In the genomic region with DNA sequence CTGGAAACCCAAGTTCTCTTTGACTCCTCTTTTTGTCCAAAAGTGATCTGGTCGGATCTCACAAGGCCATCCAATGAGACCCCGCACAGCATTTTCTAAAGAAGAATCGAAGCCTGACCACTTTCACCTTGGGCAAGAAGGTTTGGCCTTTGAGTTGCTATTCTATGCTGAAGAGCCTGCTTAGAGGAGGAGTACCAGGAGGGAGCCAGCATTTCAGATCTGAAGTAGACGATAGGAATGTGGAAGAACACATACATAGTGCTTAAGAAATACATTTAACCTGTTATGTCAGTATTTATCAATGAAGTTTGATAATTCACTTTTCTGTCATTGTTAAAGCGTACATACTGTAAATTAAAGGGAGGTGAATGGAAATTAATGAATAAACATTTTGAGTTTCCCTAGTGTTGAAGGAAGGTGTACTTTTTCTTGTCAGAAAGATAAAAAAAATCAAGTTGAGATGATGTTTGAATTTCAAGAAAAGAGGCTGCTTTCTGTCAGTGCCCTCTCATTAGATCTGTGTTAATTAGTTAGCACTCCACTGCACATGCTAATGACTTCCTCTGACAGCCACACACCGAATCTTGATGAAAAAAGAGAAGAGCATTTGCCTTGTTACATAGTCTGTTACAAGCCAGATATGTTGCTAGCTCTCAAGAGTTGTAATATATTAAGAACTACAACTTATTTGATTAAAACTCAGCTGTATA, we compare ENCODE assay signal across 36 cellular contexts. TPM values are rescaled to one million over a fixed set of nuclear protein-coding genes. Genes with fewer than 3 reads are reported as not detected.
"Had no signal": no experiment of that assay in that cellular context is flagged by ENCODE, and none has a peak within 500 bp of the region (broad histone marks: within the 10 kb centered on the region; RNA-seq: fewer than 3 reads in every experiment).

No MANE protein-coding gene starts in this region.

- H3K4me1 ChIP-seq: ascending aorta, gastroesophageal sphincter, right atrium auricular region, upper lobe of left lung, vagina had no signal

- H3K4me3 ChIP-seq: ascending aorta, cardiac muscle cell, coronary artery, dorsolateral prefrontal cortex, gastroesophageal sphincter, right atrium auricular region, smooth muscle cell, upper lobe of left lung, vagina had no signal

- H3K9me3 Mint-ChIP-seq: activated naive CD4-positive, alpha-beta T cell treated with anti-CD3 and anti-CD28 coated beads, Interleukin-2, amount 10 ng/mL, durations not matched to agents 7 days and 5 days; activated naive CD8-positive, alpha-beta T cell treated with anti-CD3 and anti-CD28 coated beads, Interleukin-2, amount 10 ng/mL, durations not matched to agents 7 days and 5 days; activated T-helper 1 cell treated with anti-CD3 and anti-CD28 coated beads, Interleukin-12 subunit alpha, Interleukin-12 subunit beta, Interleukin-2, Interleukin-4 antibody, amounts not matched to agents 30 ng/mL and 10 ng/mL and 1 ng/mL, durations not matched to agents 14 hours and 24 hours and 36 hours; effector memory CD8-positive, alpha-beta T cell; neural crest cell; stimulated activated memory B cell treated with anti-CD40 and anti-IgM and Interleukin-4, amounts not matched to agents 10 μg/mL and 1 μg/mL and 100 μg/mL, for 72 hours; stimulated activated naive CD8-positive, alpha-beta T cell treated with anti-CD3 and anti-CD28 coated beads, Interleukin-15, amount 100 ng/mL, for 72 hours; T-helper 2 cell treated with Interferon-gamma antibody and Interleukin-4, amounts not matched to agents 5 μg/mL and 100 μg/mL, for 36 hours had no signal

- H3K4me1 Mint-ChIP-seq: activated naive CD4-positive, alpha-beta T cell treated with anti-CD3 and anti-CD28 coated beads, Interleukin-2, amount 10 ng/mL, durations not matched to agents 7 days and 5 days; activated naive CD8-positive, alpha-beta T cell treated with anti-CD3 and anti-CD28 coated beads, Interleukin-2, amount 10 ng/mL, durations not matched to agents 7 days and 5 days; naive thymus-derived CD4-positive, alpha-beta T cell; neural crest cell; stimulated activated memory B cell treated with anti-CD40 and anti-IgM and Interleukin-4, amounts not matched to agents 10 μg/mL and 1 μg/mL and 100 μg/mL, for 72 hours; stimulated activated naive CD8-positive, alpha-beta T cell treated with anti-CD3 and anti-CD28 coated beads, Interleukin-15, amount 100 ng/mL, for 72 hours had no signal

- H3K27me3 ChIP-seq: ascending aorta, cardiac muscle cell, dorsolateral prefrontal cortex, gastroesophageal sphincter, right atrium auricular region, upper lobe of left lung, vagina had no signal

- DNase-seq: activated CD4-positive, alpha-beta T cell treated with anti-CD3 and anti-CD28 coated beads for 4 hours; activated CD4-positive, alpha-beta T cell treated with anti-CD3 and anti-CD28 coated beads, Interleukin-2, amount 50 U/mL, for 4 hours; activated CD8-positive, alpha-beta memory T cell treated with anti-CD3 and anti-CD28 coated beads for 24 hours; activated gamma-delta T cell; activated naive CD4-positive, alpha-beta T cell treated with anti-CD3 and anti-CD28 coated beads, Interleukin-2, amount 10 ng/mL, durations not matched to agents 7 days and 5 days; activated naive CD8-positive, alpha-beta T cell treated with anti-CD3 and anti-CD28 coated beads, Interleukin-2, amount 10 ng/mL, durations not matched to agents 7 days and 5 days; dorsolateral prefrontal cortex; effector memory CD8-positive, alpha-beta T cell; erythroblast; head of caudate nucleus; hippocampal formation; left cardiac atrium; mammary epithelial cell; midbrain; naive thymus-derived CD4-positive, alpha-beta T cell; occipital lobe; stimulated activated CD4-positive, alpha-beta T cell treated with anti-CD3 and anti-CD28 coated beads, Interleukin-1b, Interleukin-23, amount 100 ng/mL, for 48 hours; stimulated activated CD4-positive, alpha-beta T cell treated with anti-CD3 and anti-CD28 coated beads, Interleukin-4, amount 100 ng/mL, for 4 hours; stimulated activated CD8-positive, alpha-beta memory T cell treated with anti-CD3 and anti-CD28 coated beads, Interleukin-4, amount 100 ng/mL, for 48 hours; stimulated activated naive CD8-positive, alpha-beta T cell treated with anti-CD3 and anti-CD28 coated beads, Interleukin-15, amount 100 ng/mL, for 72 hours; substantia nigra; upper lobe of left lung had no signal

- H3K27ac Mint-ChIP-seq: activated naive CD4-positive, alpha-beta T cell treated with anti-CD3 and anti-CD28 coated beads, Interleukin-2, amount 10 ng/mL, durations not matched to agents 7 days and 5 days; activated naive CD8-positive, alpha-beta T cell treated with anti-CD3 and anti-CD28 coated beads, Interleukin-2, amount 10 ng/mL, durations not matched to agents 7 days and 5 days; activated T-helper 1 cell treated with anti-CD3 and anti-CD28 coated beads, Interleukin-12 subunit alpha, Interleukin-12 subunit beta, Interleukin-2, Interleukin-4 antibody, amounts not matched to agents 30 ng/mL and 10 ng/mL and 1 ng/mL, durations not matched to agents 14 hours and 24 hours and 36 hours; effector memory CD8-positive, alpha-beta T cell; naive thymus-derived CD4-positive, alpha-beta T cell; stimulated activated memory B cell treated with anti-CD40 and anti-IgM and Interleukin-4, amounts not matched to agents 10 μg/mL and 1 μg/mL and 100 μg/mL, for 72 hours; stimulated activated naive CD8-positive, alpha-beta T cell treated with anti-CD3 and anti-CD28 coated beads, Interleukin-15, amount 100 ng/mL, for 72 hours; T-helper 2 cell treated with Interferon-gamma antibody and Interleukin-4, amounts not matched to agents 5 μg/mL and 100 μg/mL, for 36 hours had no signal

- H3K9me3 ChIP-seq: ascending aorta, gastroesophageal sphincter, right atrium auricular region, upper lobe of left lung, vagina had no signal

- H3K36me3 ChIP-seq: cardiac muscle cell, vagina had no signal

- H3K36me3 Mint-ChIP-seq: activated naive CD4-positive, alpha-beta T cell treated with anti-CD3 and anti-CD28 coated beads, Interleukin-2, amount 10 ng/mL, durations not matched to agents 7 days and 5 days; activated naive CD8-positive, alpha-beta T cell treated with anti-CD3 and anti-CD28 coated beads, Interleukin-2, amount 10 ng/mL, durations not matched to agents 7 days and 5 days; brain; naive thymus-derived CD4-positive, alpha-beta T cell; stimulated activated memory B cell treated with anti-CD40 and anti-IgM and Interleukin-4, amounts not matched to agents 10 μg/mL and 1 μg/mL and 100 μg/mL, for 72 hours had no signal

- H3K4me3 Mint-ChIP-seq: activated naive CD4-positive, alpha-beta T cell treated with anti-CD3 and anti-CD28 coated beads, Interleukin-2, amount 10 ng/mL, durations not matched to agents 7 days and 5 days; activated naive CD8-positive, alpha-beta T cell treated with anti-CD3 and anti-CD28 coated beads, Interleukin-2, amount 10 ng/mL, durations not matched to agents 7 days and 5 days; activated T-helper 1 cell treated with anti-CD3 and anti-CD28 coated beads, Interleukin-12 subunit alpha, Interleukin-12 subunit beta, Interleukin-2, Interleukin-4 antibody, amounts not matched to agents 30 ng/mL and 10 ng/mL and 1 ng/mL, durations not matched to agents 14 hours and 24 hours and 36 hours; effector memory CD8-positive, alpha-beta T cell; naive thymus-derived CD4-positive, alpha-beta T cell; neural crest cell; stimulated activated memory B cell treated with anti-CD40 and anti-IgM and Interleukin-4, amounts not matched to agents 10 μg/mL and 1 μg/mL and 100 μg/mL, for 72 hours; stimulated activated naive CD8-positive, alpha-beta T cell treated with anti-CD3 and anti-CD28 coated beads, Interleukin-15, amount 100 ng/mL, for 72 hours; T-helper 2 cell treated with Interferon-gamma antibody and Interleukin-4, amounts not matched to agents 5 μg/mL and 100 μg/mL, for 36 hours had no signal

- H3K27me3 Mint-ChIP-seq: activated naive CD4-positive, alpha-beta T cell treated with anti-CD3 and anti-CD28 coated beads, Interleukin-2, amount 10 ng/mL, durations not matched to agents 7 days and 5 days; brain; stimulated activated naive CD8-positive, alpha-beta T cell treated with anti-CD3 and anti-CD28 coated beads, Interleukin-15, amount 100 ng/mL, for 72 hours had no signal

- ATAC-seq: effector memory CD8-positive, alpha-beta T cell; gastroesophageal sphincter; left cardiac atrium; naive thymus-derived CD4-positive, alpha-beta T cell; stimulated activated naive CD8-positive, alpha-beta T cell treated with anti-CD3 and anti-CD28 coated beads, Interleukin-15, amount 100 ng/mL, for 72 hours had no signal

- H3K27ac ChIP-seq: ascending aorta, cardiac muscle cell, coronary artery, dorsolateral prefrontal cortex, gastroesophageal sphincter, right atrium auricular region, upper lobe of left lung, vagina had no signal

- H3K4me2 ChIP-seq: smooth muscle cell had no signal

- FAIRE-seq: keratinocyte had no signal

RNA-seq across cellular contexts. Expression of a gene that starts 10.9 kb away (rescaled TPM):
- total RNA-seq: activated naive CD8-positive, alpha-beta T cell treated with anti-CD3 and anti-CD28 coated beads, Interleukin-2, amount 10 ng/mL, durations not matched to agents 7 days and 5 days; activated T-helper 1 cell treated with anti-CD3 and anti-CD28 coated beads, Interleukin-12 subunit alpha, Interleukin-12 subunit beta, Interleukin-2, Interleukin-4 antibody, amounts not matched to agents 30 ng/mL and 10 ng/mL and 1 ng/mL, durations not matched to agents 14 hours and 24 hours and 36 hours; pulmonary artery endothelial cell had no signal
- polyA plus RNA-seq: naive thymus-derived CD4-positive, alpha-beta T cell; smooth muscle cell had no signal

RNA-seq across cellular contexts. Expression of a gene that starts 24.0 kb away (rescaled TPM):
- total RNA-seq: activated T-helper 1 cell treated with anti-CD3 and anti-CD28 coated beads, Interleukin-12 subunit alpha, Interleukin-12 subunit beta, Interleukin-2, Interleukin-4 antibody, amounts not matched to agents 30 ng/mL and 10 ng/mL and 1 ng/mL, durations not matched to agents 14 hours and 24 hours and 36 hours had no signal

RNA-seq across cellular contexts. Expression of a gene that starts 24.1 kb away (rescaled TPM):
- total RNA-seq: activated naive CD8-positive, alpha-beta T cell treated with anti-CD3 and anti-CD28 coated beads, Interleukin-2, amount 10 ng/mL, durations not matched to agents 7 days and 5 days; activated T-helper 1 cell treated with anti-CD3 and anti-CD28 coated beads, Interleukin-12 subunit alpha, Interleukin-12 subunit beta, Interleukin-2, Interleukin-4 antibody, amounts not matched to agents 30 ng/mL and 10 ng/mL and 1 ng/mL, durations not matched to agents 14 hours and 24 hours and 36 hours; naive thymus-derived CD4-positive, alpha-beta T cell had no signal
- polyA plus RNA-seq: naive thymus-derived CD4-positive, alpha-beta T cell had no signal

RNA-seq across cellular contexts. Expression of a gene that starts 58.4 kb away (rescaled TPM):
- total RNA-seq: activated T-helper 1 cell treated with anti-CD3 and anti-CD28 coated beads, Interleukin-12 subunit alpha, Interleukin-12 subunit beta, Interleukin-2, Interleukin-4 antibody, amounts not matched to agents 30 ng/mL and 10 ng/mL and 1 ng/mL, durations not matched to agents 14 hours and 24 hours and 36 hours; cardiac muscle cell; gastroesophageal sphincter; pulmonary artery endothelial cell; vagina had no signal
- polyA plus RNA-seq: cardiac muscle cell; naive thymus-derived CD4-positive, alpha-beta T cell had no signal
